24 cellular contexts compared by ENCODE assay signal in genomic region chr11:123249354-123249753, GRCh38. TPM values are rescaled to one million over a fixed set of nuclear protein-coding genes. Genes with fewer than 3 reads are reported as not detected.
DNase-seq lines count a peak whose midpoint lies in the region; ATAC-seq and TF ChIP-seq lines count a peak whose summit lies in the region.
"Had no signal": no experiment of that assay in that cellular context is flagged by ENCODE, and none has a peak within 500 bp of the region (broad histone marks: within the 10 kb centered on the region; RNA-seq: fewer than 3 reads in every experiment).

No MANE protein-coding gene starts in this region.

- H3K4me3 Mint-ChIP-seq in HFFc6 = no peak overlapping the region; the same call in 1 of the 2 replicates
- H3K4me3 Mint-ChIP-seq: activated naive CD4-positive, alpha-beta T cell treated with anti-CD3 and anti-CD28 coated beads, Interleukin-2, amount 10 ng/mL, durations not matched to agents 7 days and 5 days; CD4-positive, CD25-positive, alpha-beta regulatory T cell; nephron had no signal

- no peaks in the 10 kb centered on the region for H3K36me3 ChIP-seq in RWPE2 (ENCODE audit: low read depth)
- H3K36me3 ChIP-seq: breast epithelium, heart right ventricle, ovary, spleen, upper lobe of left lung had no signal

- H3K27ac Mint-ChIP-seq in HFFc6 = no peak overlapping the region
- H3K27ac Mint-ChIP-seq: activated naive CD4-positive, alpha-beta T cell treated with anti-CD3 and anti-CD28 coated beads, Interleukin-2, amount 10 ng/mL, durations not matched to agents 7 days and 5 days; nephron had no signal

- peak; percentile 4 for DNase-seq in Caki2 (ENCODE audit: low read depth)
- DNase-seq in HFFc6 = peak; percentile 25
- DNase-seq in RWPE2 (ENCODE audit: low spot score) = no peak
- peak; percentile 37 for DNase-seq in myocyte (ENCODE audit: low read depth)
- DNase-seq in epidermal melanocyte (ENCODE audit: insufficient read length, low spot score) = no peak
- DNase-seq in activated CD4-positive, CD25-positive, alpha-beta regulatory T cell (lab: John Stamatoyannopoulos, UW) = no peak
- DNase-seq: activated CD4-positive, alpha-beta T cell treated with anti-CD3 and anti-CD28 coated beads, Interleukin-2, amount 50 U/mL, for 4 hours; activated naive CD4-positive, alpha-beta T cell treated with anti-CD3 and anti-CD28 coated beads, Interleukin-2, amount 10 ng/mL, durations not matched to agents 7 days and 5 days; amniotic stem cell; CD4-positive, CD25-positive, alpha-beta regulatory T cell; heart right ventricle; KG1; NCI-H1436 treated with DMSO at 0.1 percent for 48 hours; NCI-H524 treated with DMSO at 0.1 percent for 48 hours; ovary; right cardiac atrium; RPMI8226; spleen; upper lobe of left lung had no signal

- H3K27ac ChIP-seq in RWPE2 (ENCODE audit: poor library complexity, severe bottlenecking) = no peak overlapping the region
- H3K27ac ChIP-seq: breast epithelium, heart right ventricle, ovary, spleen, upper lobe of left lung had no signal

- H3K9me3 Mint-ChIP-seq in HFFc6 = no peaks in the 10 kb centered on the region
- H3K9me3 Mint-ChIP-seq: activated naive CD4-positive, alpha-beta T cell treated with anti-CD3 and anti-CD28 coated beads, Interleukin-2, amount 10 ng/mL, durations not matched to agents 7 days and 5 days; nephron had no signal

- H3K27me3 ChIP-seq in RWPE2 (ENCODE audit: insufficient read depth, poor library complexity, severe bottlenecking) = no peaks in the 10 kb centered on the region
- H3K27me3 ChIP-seq: breast epithelium, ovary, upper lobe of left lung had no signal

- in situ Hi-C loops in Caki2 (cut with HindIII; ENCODE audit: low pct_unique_long_range_greater_than_20kb, low sequenced_read_pairs) = no loop called here

- no peaks in the 10 kb centered on the region; the same call in 1 of the 2 replicates for H3K27me3 Mint-ChIP-seq in HFFc6 (ENCODE audit: insufficient read depth)

- ATAC-seq in RWPE2 (ENCODE audit: low read depth) (peak; percentile 56; the same call in 2 of the 3 replicates), GM21825 (IDR thresholded peaks at IDR 0.05; ENCODE audit: unreplicated experiment) (no peak)
- ATAC-seq: heart right ventricle, right cardiac atrium had no signal

- H3K4me1 Mint-ChIP-seq in HFFc6 (ENCODE audit: low read depth) = peaks cover 62% of the 10 kb centered on the region

- no peaks in the 10 kb centered on the region for H3K36me3 Mint-ChIP-seq in HFFc6 (ENCODE audit: low read depth)
- H3K36me3 Mint-ChIP-seq: activated naive CD4-positive, alpha-beta T cell treated with anti-CD3 and anti-CD28 coated beads, Interleukin-2, amount 10 ng/mL, durations not matched to agents 7 days and 5 days; CD4-positive, CD25-positive, alpha-beta regulatory T cell had no signal

- no peak overlapping the region for H3K4me3 ChIP-seq in RWPE2 (ENCODE audit: severe bottlenecking)
- H3K4me3 ChIP-seq: breast epithelium, heart right ventricle, lung, ovary, spleen, upper lobe of left lung had no signal

- TF ChIP-seq CTCF in HFFc6 (IDR thresholded peaks at IDR 0.05) = no peak
- TF ChIP-seq CTCF in RWPE2 (IDR thresholded peaks at IDR 0.05; ENCODE audit: poor library complexity, severe bottlenecking) = no peak

- no peaks in the 10 kb centered on the region for H3K9me3 ChIP-seq in RWPE2 (ENCODE audit: severe bottlenecking)
- H3K9me3 ChIP-seq: breast epithelium, heart right ventricle, ovary, spleen, upper lobe of left lung had no signal

- peaks cover 11% of the 10 kb centered on the region for H3K4me1 ChIP-seq in RWPE2 (ENCODE audit: insufficient read depth, poor library complexity, severe bottlenecking)
- H3K4me1 ChIP-seq: breast epithelium had no signal

RNA-seq across cellular contexts. Expression of gene CLMP, which starts 54.3 kb away (rescaled TPM):
- 1.5 and 6.8 TPM in 2 replicates for total RNA-seq in Caki2 (2014; rRNA removed; shearing (Covaris generic); ENCODE audit: low replicate concordance)
- 100 to 1,000 TPM; 126 to 201 (median 138) TPM for total RNA-seq in HFFc6 (2021; fragmentation: NEBNext Ultra II Directional; extraction: Animal tissue kit (Norgen Biotek cat#: 25700))
- 17.2 and 32.0 TPM in 2 replicates for total RNA-seq in myocyte
- polyA plus RNA-seq in myocyte (2012) = 16.6 TPM
- total RNA-seq: SK-MEL-5 had no signal

Comparison
In these comparisons a context has a peak if more than half of its experiments do, and no peak if none do; other contexts are left out.
1. DNase-seq: peak in Caki2 (single experiment), HFFc6 (single experiment) and myocyte (single experiment); none in RWPE2 (single experiment), epidermal melanocyte (single experiment) and activated CD4-positive, CD25-positive, alpha-beta regulatory T cell (0 of 4).